In the genomic region with DNA sequence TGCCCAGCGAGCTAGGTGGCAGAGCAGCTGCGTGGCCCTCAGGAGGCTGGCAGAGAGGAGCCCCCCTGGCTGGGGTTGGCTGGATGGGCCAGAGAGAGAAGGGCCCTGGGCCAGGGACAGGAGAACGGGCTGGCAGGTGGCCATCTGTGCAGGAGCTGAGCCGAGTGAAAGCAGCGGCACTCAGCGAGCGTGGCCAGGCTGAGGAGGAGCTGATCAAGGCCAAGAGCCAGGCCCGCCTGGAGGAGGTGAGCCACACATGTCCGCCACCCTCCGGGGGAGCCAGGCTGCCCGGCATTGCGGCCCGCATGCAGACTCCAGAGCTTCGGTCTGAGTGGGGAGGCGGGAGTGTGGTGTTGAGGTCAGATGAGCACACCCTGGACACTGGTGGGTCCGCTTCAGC, we compare ENCODE assay signal across 15 cellular contexts. TPM values are rescaled to one million over a fixed set of nuclear protein-coding genes. Genes with fewer than 3 reads are reported as not detected.
DNase-seq lines count a peak whose midpoint lies in the region; ATAC-seq and TF ChIP-seq lines count a peak whose summit lies in the region.
"Had no signal": no experiment of that assay in that cellular context is flagged by ENCODE, and none has a peak within 500 bp of the region (broad histone marks: within the 10 kb centered on the region; RNA-seq: fewer than 3 reads in every experiment).

No MANE protein-coding gene starts in this region.

- DNase-seq in Right ventricle myocardium inferior (ENCODE audit: missing footprints) (no peak), left cardiac atrium (no peak), RWPE1 (ENCODE audit: low spot score) (no peak), glutamatergic neuron (no peak), ascending aorta (ENCODE audit: low spot score in 2 of 2) (no peak), NCI-H1105 treated with DMSO at 0.1 percent for 48 hours (lab: John Stamatoyannopoulos, UW) (no peak)
- DNase-seq in stimulated activated naive B cell treated with anti-CD40 and anti-IgM and Interleukin-4, amounts not matched to agents 10 μg/mL and 1 μg/mL and 100 μg/mL, for 72 hours, result no peak
- no peak for DNase-seq in activated effector memory CD4-positive, alpha-beta T cell treated with Interleukin-2 at 50 U/mL for 16 hours
- DNase-seq: activated CD4-positive, alpha-beta T cell treated with anti-CD3 and anti-CD28 coated beads for 1 hour; activated naive CD4-positive, alpha-beta T cell treated with Interleukin-2 at 50 U/mL for 16 hours; central memory CD4-positive, alpha-beta T cell; kidney; MM.1S; NCI-H2171; OCI-M1 had no signal

- H3K4me3 Mint-ChIP-seq in glutamatergic neuron (ENCODE audit: unreplicated experiment), result peak overlapping the region; percentile 67
- peak overlapping the region; percentile 61 to 89 for H3K4me3 Mint-ChIP-seq in stimulated activated naive B cell treated with anti-CD40 and anti-IgM and Interleukin-4, amounts not matched to agents 10 μg/mL and 1 μg/mL and 100 μg/mL, for 72 hours

- CTCF ChIA-PET in RWPE1 (lab: Yijun Ruan, JAX), result interaction anchor here (0.5 to 3.1 kb wide), 7 partner anchors 8 to 136 kb away, joined by 3 to 24 read pairs (median 5); a partner anchor contains a TSS

- no peaks in the 10 kb centered on the region for H3K9me3 Mint-ChIP-seq in glutamatergic neuron (ENCODE audit: unreplicated experiment)
- H3K9me3 Mint-ChIP-seq in stimulated activated naive B cell treated with anti-CD40 and anti-IgM and Interleukin-4, amounts not matched to agents 10 μg/mL and 1 μg/mL and 100 μg/mL, for 72 hours, result no peaks in the 10 kb centered on the region

- peaks cover 4% of the 10 kb centered on the region for H3K27me3 Mint-ChIP-seq in glutamatergic neuron (ENCODE audit: unreplicated experiment)
- H3K27me3 Mint-ChIP-seq in stimulated activated naive B cell treated with anti-CD40 and anti-IgM and Interleukin-4, amounts not matched to agents 10 μg/mL and 1 μg/mL and 100 μg/mL, for 72 hours, result peaks cover 4 to 23% of the 10 kb centered on the region in 2 donors

- no peaks in the 10 kb centered on the region for H3K36me3 Mint-ChIP-seq in glutamatergic neuron (ENCODE audit: unreplicated experiment)
- peaks cover 21 to 30% of the 10 kb centered on the region in 2 donors for H3K36me3 Mint-ChIP-seq in stimulated activated naive B cell treated with anti-CD40 and anti-IgM and Interleukin-4, amounts not matched to agents 10 μg/mL and 1 μg/mL and 100 μg/mL, for 72 hours

- no peak overlapping the region for H3K4me3 ChIP-seq in ascending aorta

- no peak for TF ChIP-seq CTCF in RWPE1 (conservative IDR thresholded peaks at IDR 0.05; ENCODE audit: low read depth)
- TF ChIP-seq CTCF in glutamatergic neuron (IDR thresholded peaks at IDR 0.05; ENCODE audit: partially characterized antibody, unreplicated experiment), result no peak
- no peak for TF ChIP-seq CTCF in ascending aorta (IDR thresholded peaks at IDR 0.05)

- H3K27ac ChIP-seq in RWPE1, result peak overlapping the region; percentile 82; the same call in 1 of the 2 replicates
- no peak overlapping the region for H3K27ac ChIP-seq in ascending aorta

- H3K9me3 ChIP-seq in ascending aorta, result no peaks in the 10 kb centered on the region

- ATAC-seq in Right ventricle myocardium inferior (peak; percentile 23), left cardiac atrium (no peak)
- ATAC-seq in stimulated activated naive B cell treated with anti-CD40 and anti-IgM and Interleukin-4, amounts not matched to agents 10 μg/mL and 1 μg/mL and 100 μg/mL, for 72 hours (replicated peaks), result no peak

- peaks cover 8% of the 10 kb centered on the region for H3K27me3 ChIP-seq in ascending aorta

- H3K36me3 ChIP-seq in ascending aorta, result no peaks in the 10 kb centered on the region

- peaks cover 3% of the 10 kb centered on the region for H3K4me1 Mint-ChIP-seq in glutamatergic neuron (ENCODE audit: low read depth, unreplicated experiment)
- peaks cover 6 to 20% of the 10 kb centered on the region in 2 donors for H3K4me1 Mint-ChIP-seq in stimulated activated naive B cell treated with anti-CD40 and anti-IgM and Interleukin-4, amounts not matched to agents 10 μg/mL and 1 μg/mL and 100 μg/mL, for 72 hours

- intact Hi-C loops in Right ventricle myocardium inferior (cut with DNase I), result no loop called here
- intact Hi-C loops in left cardiac atrium (cut with DNase I), result no loop called here
- intact Hi-C loops in ascending aorta (cut with DNase I), result no loop called here

- peaks cover 10 to 18% of the 10 kb centered on the region in 2 donors for H3K4me1 ChIP-seq in ascending aorta

- POLR2A ChIA-PET in RWPE1 (lab: Yijun Ruan, JAX; ENCODE audit: low non-redundant PET), result interaction anchor here (0.6 kb wide), 1 partner anchor 11 kb away, joined by 9 read pairs; no protein-coding TSS in a partner anchor

- no peak overlapping the region for H3K27ac Mint-ChIP-seq in glutamatergic neuron (ENCODE audit: unreplicated experiment)
- H3K27ac Mint-ChIP-seq in stimulated activated naive B cell treated with anti-CD40 and anti-IgM and Interleukin-4, amounts not matched to agents 10 μg/mL and 1 μg/mL and 100 μg/mL, for 72 hours, result peak overlapping the region; percentile 42

RNA-seq across cellular contexts. Expression of a gene that starts 2.1 kb away (rescaled TPM):
- total RNA-seq in Right ventricle myocardium inferior (2.2 TPM), left cardiac atrium (1 to 10 TPM; 3.8 to 4.2 TPM), glutamatergic neuron (ENCODE audit: unreplicated experiment) (46.0 TPM), ascending aorta (not detected)

RNA-seq across cellular contexts. Expression of a gene that starts 6.3 kb away (rescaled TPM):
- 5.3 TPM for total RNA-seq in Right ventricle myocardium inferior
- 1 to 10 TPM; 3.7 to 7.9 TPM for total RNA-seq in left cardiac atrium
- 29.6 TPM for total RNA-seq in glutamatergic neuron (ENCODE audit: unreplicated experiment)
- total RNA-seq in ascending aorta, result 2.0 TPM

RNA-seq across cellular contexts. Expression of a gene that starts 6.7 kb away (rescaled TPM):
- total RNA-seq in Right ventricle myocardium inferior (30.5 TPM), left cardiac atrium (10 to 100 TPM; 27.2 to 37.2 TPM), glutamatergic neuron (ENCODE audit: unreplicated experiment) (59.9 TPM), ascending aorta (41.3 TPM)

RNA-seq across cellular contexts. Expression of a gene that starts 8.1 kb away (rescaled TPM):
- total RNA-seq in Right ventricle myocardium inferior (175 TPM), left cardiac atrium (100 to 1,000 TPM; 132 to 161 TPM), glutamatergic neuron (ENCODE audit: unreplicated experiment) (89.5 TPM), ascending aorta (160 TPM)

RNA-seq across cellular contexts. Expression of a gene that starts 22.2 kb away (rescaled TPM):
- total RNA-seq in Right ventricle myocardium inferior (19.3 TPM), left cardiac atrium (10 to 100 TPM; 16.4 to 22.4 TPM), glutamatergic neuron (ENCODE audit: unreplicated experiment) (50.8 TPM), ascending aorta (73.7 TPM)
